Comparison of ENCODE assay signal across 8 cellular contexts in the genomic region with DNA sequence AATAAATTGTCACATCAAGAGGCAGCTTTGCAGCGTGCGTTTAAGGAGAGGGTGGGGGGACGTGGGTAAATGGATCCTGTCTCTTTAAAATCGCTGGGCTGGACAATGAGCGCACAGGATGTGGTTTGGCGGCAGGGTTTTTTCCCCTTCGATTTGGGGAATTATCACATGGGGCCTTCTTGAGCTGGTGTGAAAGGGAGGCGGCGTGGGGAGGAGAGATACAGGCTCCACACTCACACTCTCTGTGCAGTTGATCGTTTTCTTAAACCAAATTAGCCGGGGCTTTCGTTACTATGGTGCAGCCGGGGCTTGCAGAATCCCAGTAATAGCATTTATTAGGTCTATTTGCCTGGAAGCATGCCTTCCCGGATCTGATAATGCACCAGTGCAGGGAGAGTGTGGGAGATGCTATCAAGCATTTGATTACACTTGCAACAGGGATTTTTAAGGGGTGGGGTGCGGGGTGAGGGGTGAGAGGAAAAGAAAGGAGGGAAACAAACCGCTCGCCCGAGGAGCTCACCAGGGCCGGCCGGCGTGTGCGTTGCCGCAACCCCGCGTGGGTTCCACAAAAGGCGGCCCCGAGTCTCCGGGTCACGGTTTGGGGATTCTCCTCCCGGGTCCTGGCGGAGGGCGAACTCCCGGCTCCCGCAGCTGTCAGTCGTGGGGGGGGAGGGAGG. TPM values are rescaled to one million over a fixed set of nuclear protein-coding genes. Genes with fewer than 3 reads are reported as not detected.
DNase-seq lines count a peak whose midpoint lies in the region; ATAC-seq, FAIRE-seq and TF ChIP-seq lines count a peak whose summit lies in the region.

No MANE protein-coding gene starts in this region.

- H3K4me2 ChIP-seq in A549 (peak overlapping the region; percentile 97), H1 (ENCODE audit: insufficient read depth in 1 of 2, low read depth in 2 of 2, low read length in 2 of 2) (peak overlapping the region; percentile 95 to 96)

- POLR2A ChIA-PET in A549 (lab: Yijun Ruan, JAX) (interaction anchor here (0.6 to 3.7 kb wide), 8 partner anchors 9 to 735 kb away, joined by 3 to 28 read pairs (median 4); a partner anchor contains a TSS), H1 (lab: Charles Lee; ENCODE audit: partially characterized antibody) (interaction anchor here (0.8 to 4.3 kb wide), 10 partner anchors 10 to 65 kb away, joined by 3 to 29 read pairs (median 6); a partner anchor contains a TSS)
- POLR2A ChIA-PET in activated CD8-positive, alpha-beta T cell treated with anti-CD3 and anti-CD28 coated beads for 36 hours (lab: Charles Lee) = interaction anchor here (0.7 to 6.0 kb wide), 14 partner anchors 10 to 452 kb away, joined by 3 to 52 read pairs (median 6); a partner anchor contains a TSS

- no peak overlapping the region; the same call in 1 of the 2 replicates for H4K8ac ChIP-seq in H1 (ENCODE audit: extremely low read depth, insufficient read depth, low read length)

- H3K4me3 ChIP-seq in A549 = peak overlapping the region; percentile 71
- H3K4me3 ChIP-seq in H1 (ENCODE audit: extremely low read depth in 1 of 4, insufficient read depth in 2 of 4, low read depth in 3 of 4, low read length in 4 of 4) = peak overlapping the region; percentile 54 to 98 (median 61)
- H3K4me3 ChIP-seq in mesodermal cell (ENCODE audit: extremely low read depth, insufficient read depth, low read length, poor library complexity, severe bottlenecking) = peak overlapping the region; percentile 62

- WGBS in A549 (ENCODE audit: missing lambda C conversion rate) = under 1% methylated on average over 35 of the region's 35 CpGs
- WGBS in H1 (ENCODE audit: extremely low coverage in 1 of 2, insufficient coverage in 1 of 2, insufficient read length in 1 of 2, insufficient replicate concordance in 2 of 2, low coverage in 1 of 2, low lambda C conversion rate in 2 of 2, missing lambda C conversion rate in 1 of 2), 2 experiments = 2% methylated on average over 14 of the region's 35 CpGs; no CpG with 5 or more reads in 1 of the 2 experiments
- 0% methylated on average over 14 to 22 of the region's 35 CpGs for WGBS in mesodermal cell (ENCODE audit: insufficient coverage in 2 of 2), 2 experiments

- no peak overlapping the region for H2BK12ac ChIP-seq in H1 (ENCODE audit: low read depth, low read length)

- H3K27me3 Mint-ChIP-seq in activated CD8-positive, alpha-beta T cell treated with anti-CD3 and anti-CD28 coated beads for 36 hours = no peaks in the 10 kb centered on the region

- H2BK120ac ChIP-seq in H1 (replicated peaks; ENCODE audit: low read depth, low read length) = peak overlapping the region; percentile 18

- H3K27ac Mint-ChIP-seq in activated CD8-positive, alpha-beta T cell treated with anti-CD3 and anti-CD28 coated beads for 36 hours = peak overlapping the region; percentile 86

- H2AK5ac ChIP-seq in H1 (ENCODE audit: low read depth, low read length) = no peak overlapping the region

- H3K9me3 ChIP-seq in A549 (no peaks in the 10 kb centered on the region), H1 (ENCODE audit: insufficient read depth in 2 of 2, low read depth in 1 of 2, low read length in 1 of 2) (no peaks in the 10 kb centered on the region), mesodermal cell (ENCODE audit: control insufficient read depth, low read length) (no peaks in the 10 kb centered on the region)

- H3K23ac ChIP-seq in H1 (ENCODE audit: insufficient read length) = no peak overlapping the region

- no peaks in the 10 kb centered on the region; a peak in 2 of 7 replicates for H3K27me3 ChIP-seq in H1 (replicated peaks in 1 of 4; ENCODE audit: control insufficient read depth in 3 of 4, extremely low read depth in 1 of 4, insufficient read depth in 3 of 4, low read length in 3 of 4)

- peak overlapping the region; percentile 21 for H3K4ac ChIP-seq in H1 (replicated peaks; ENCODE audit: insufficient read length, low read depth, low read length)

- peak; percentile 54 to 72 for ATAC-seq in A549
- ATAC-seq in HG03064 (IDR thresholded peaks at IDR 0.05; ENCODE audit: low read depth, unreplicated experiment) = peak; percentile 43
- peak; percentile 52 for ATAC-seq in activated CD8-positive, alpha-beta T cell treated with anti-CD3 and anti-CD28 coated beads for 36 hours

- peaks cover 23% of the 10 kb centered on the region for H3K4me1 ChIP-seq in A549
- H3K4me1 ChIP-seq in H1 (replicated peaks in 1 of 4; ENCODE audit: control insufficient read depth in 3 of 4, insufficient read depth in 4 of 4, low read length in 3 of 4) = peaks cover 0 to 27% (median 21%) of the 10 kb centered on the region in 4 experiments; a peak in 6 of 7 replicates
- peaks cover 6% of the 10 kb centered on the region for H3K4me1 ChIP-seq in mesodermal cell (ENCODE audit: control insufficient read depth, insufficient read depth, low read length, poor library complexity, severe bottlenecking)

- H4K91ac ChIP-seq in H1 (replicated peaks; ENCODE audit: insufficient read length, low read length) = peak overlapping the region; percentile 62

- H3K79me2 ChIP-seq in H1 (ENCODE audit: control insufficient read depth in 1 of 2, insufficient read depth in 2 of 2, low read length in 2 of 2) = peaks cover 3 to 5% of the 10 kb centered on the region in 2 experiments; a peak in 2 of 4 replicates

- peaks cover 54% of the 10 kb centered on the region for H3K4me1 Mint-ChIP-seq in activated CD8-positive, alpha-beta T cell treated with anti-CD3 and anti-CD28 coated beads for 36 hours (ENCODE audit: low read depth)

- TF ChIP-seq POLR2A in A549 (IDR thresholded peaks at IDR 0.05; ENCODE audit: low read length) (0 out of 2 replicates have a peak, but pooled peaks have one; percentile 29), H1 (IDR thresholded peaks at IDR 0.05; ENCODE audit: control extremely low read depth in 1 of 2, low read depth in 2 of 2, low read length in 2 of 2) (no peak)

- no peak overlapping the region for H2BK20ac ChIP-seq in H1 (ENCODE audit: low read length)

- H2BK5ac ChIP-seq in H1 (ENCODE audit: low read depth, low read length) = no peak overlapping the region; the same call in 1 of the 2 replicates

- no peak overlapping the region for H2AFZ ChIP-seq in H1 (ENCODE audit: low read length)

- TF ChIP-seq CTCF in A549 (IDR thresholded peaks at IDR 0.05) (no peak), H1 (IDR thresholded peaks at IDR 0.05; ENCODE audit: control extremely low read depth in 1 of 3, insufficient read depth in 1 of 3, low read depth in 1 of 3, low read length in 3 of 3) (no peak)
- TF ChIP-seq CTCF in activated CD8-positive, alpha-beta T cell treated with anti-CD3 and anti-CD28 coated beads for 36 hours (IDR thresholded peaks at IDR 0.05) = no peak

- peak overlapping the region; percentile 78 for H3K4me3 Mint-ChIP-seq in activated CD8-positive, alpha-beta T cell treated with anti-CD3 and anti-CD28 coated beads for 36 hours

- intact Hi-C loops in activated CD8-positive, alpha-beta T cell treated with anti-CD3 and anti-CD28 coated beads for 36 hours (cut with micrococcal nuclease) = no loop called here

- peaks cover 2 to 3% of the 10 kb centered on the region in 2 experiments for H4K20me1 ChIP-seq in H1 (replicated peaks in 1 of 2; ENCODE audit: control insufficient read depth in 1 of 2, insufficient read depth in 2 of 2, low read length in 2 of 2)

- DNase-seq in A549 (ENCODE audit: low read depth in 1 of 2, low spot score in 1 of 2) = peak; percentile 81 to 88
- peak; percentile 80 for DNase-seq in GM18507 (ENCODE audit: extremely low spot score, insufficient read length, low read depth)
- peak; percentile 84 for DNase-seq in NCI-H82 (lab: John Stamatoyannopoulos, UW)
- DNase-seq in activated CD8-positive, alpha-beta T cell treated with anti-CD3 and anti-CD28 coated beads for 36 hours = peak; percentile 95
- no peak for DNase-seq in H1 (ENCODE audit: low read depth in 1 of 2, low spot score in 2 of 2)
- DNase-seq in stimulated activated CD8-positive, alpha-beta memory T cell treated with anti-CD3 and anti-CD28 coated beads, Interleukin-15, amount 100 ng/mL, for 4 hours (ENCODE audit: low read depth in 2 of 2) = peak; percentile 60 to 67

- H3K36me3 Mint-ChIP-seq in activated CD8-positive, alpha-beta T cell treated with anti-CD3 and anti-CD28 coated beads for 36 hours (ENCODE audit: low read depth) = no peaks in the 10 kb centered on the region

- H3K18ac ChIP-seq in H1 (ENCODE audit: extremely low read depth, low read length) = peak overlapping the region; percentile 78; the same call in 1 of the 2 replicates

- peaks cover 29% of the 10 kb centered on the region for H3K23me2 ChIP-seq in H1 (ENCODE audit: low read depth, low read length)

- TF ChIP-seq EP300 in A549 (IDR thresholded peaks at IDR 0.05) (no peak), H1 (IDR thresholded peaks at IDR 0.05; ENCODE audit: borderline replicate concordance in 1 of 2, low read depth in 2 of 2, low read length in 2 of 2) (no peak)

- FAIRE-seq in A549 (lab: Jason Lieb, UNC) = no peak
- peak; percentile 97 for FAIRE-seq in GM18507 (lab: Jason Lieb, UNC)
- no peak for FAIRE-seq in H1 (lab: Jason Lieb, UNC)

- CTCF ChIA-PET in A549 (lab: Yijun Ruan, JAX) (interaction anchor here (0.7 to 7.6 kb wide), 24 partner anchors 10 to 162 kb away, joined by 3 to 47 read pairs (median 6); no protein-coding TSS in a partner anchor), H1 (lab: Charles Lee; ENCODE audit: partially characterized antibody) (interaction anchor here (0.8 to 7.3 kb wide), 21 partner anchors 10 to 220 kb away, joined by 3 to 76 read pairs (median 11); no protein-coding TSS in a partner anchor)
- CTCF ChIA-PET in activated CD8-positive, alpha-beta T cell treated with anti-CD3 and anti-CD28 coated beads for 36 hours (lab: Charles Lee) = interaction anchor here (0.8 to 6.1 kb wide), 19 partner anchors 10 to 439 kb away, joined by 3 to 59 read pairs (median 4); a partner anchor contains a TSS

- no peak overlapping the region for H4K5ac ChIP-seq in H1 (ENCODE audit: insufficient read length, low read depth, low read length)

- H3K14ac ChIP-seq in H1 (ENCODE audit: insufficient read length) = no peak overlapping the region

- TF ChIP-seq RAD21 in A549 (conservative IDR thresholded peaks at IDR 0.05 in 1 of 2, IDR thresholded peaks at IDR 0.05 in 1 of 2) (no peak), H1 (IDR thresholded peaks at IDR 0.05 in 1 of 2, conservative IDR thresholded peaks at IDR 0.05 in 1 of 2; ENCODE audit: low read depth in 2 of 2, low read length in 2 of 2) (no peak)

- H3K79me1 ChIP-seq in H1 (ENCODE audit: low read depth, low read length) = peaks cover 4% of the 10 kb centered on the region; the same call in 1 of the 2 replicates

- H3K27ac ChIP-seq in A549 (peak overlapping the region; percentile 91 to 99), H1 (ENCODE audit: low read depth, low read length) (no peak overlapping the region), mesodermal cell (ENCODE audit: low read depth, low read length, severe bottlenecking) (peak overlapping the region; percentile 88)

- peak overlapping the region in 1 of 4 experiments; percentile 36; a peak in 1 of 7 replicates for H3K9ac ChIP-seq in H1 (replicated peaks in 1 of 4; ENCODE audit: extremely low read depth in 1 of 4, low read depth in 3 of 4, low read length in 3 of 4)

- no peak overlapping the region for H2BK15ac ChIP-seq in H1 (ENCODE audit: low read length)

- no peaks in the 10 kb centered on the region for H3K9me3 Mint-ChIP-seq in activated CD8-positive, alpha-beta T cell treated with anti-CD3 and anti-CD28 coated beads for 36 hours

- H3K36me3 ChIP-seq in H1 (ENCODE audit: control insufficient read depth in 2 of 4, insufficient read depth in 4 of 4, low read length in 3 of 4) = no peaks in the 10 kb centered on the region
- no peaks in the 10 kb centered on the region for H3K36me3 ChIP-seq in mesodermal cell (ENCODE audit: control insufficient read depth, insufficient read depth, low read length)

- no peak overlapping the region for H3K56ac ChIP-seq in H1 (replicated peaks; ENCODE audit: insufficient read length, low read depth, low read length)

RNA-seq across cellular contexts. Expression of a gene that starts 58.9 kb away (rescaled TPM):
- polyA plus RNA-seq in A549 (2011; rRNA removed) (20.7 and 24.6 TPM in 2 replicates), A549 (2017; fragmentation: RNase III; extraction: RNeasy Plus Mini Kit Qiagen cat#74134 plus additional on column Dnase treatment) (24.3 to 30.3 TPM (median 24.3 TPM) in 3 replicates), H1 (2011; rRNA removed) (26.0 and 40.0 TPM in 2 replicates)
- 18.9 and 22.8 TPM in 2 replicates for polyA plus RNA-seq in A549 (2012; cell fraction: cytosol; rRNA removed)
- 49.8 and 64.0 TPM in 2 replicates for polyA plus RNA-seq in A549 (2012; cell fraction: nucleus; rRNA removed)
- 24.5 and 25.9 TPM in 2 replicates for polyA minus RNA-seq in A549 (2011; rRNA and poly(A)+ RNA removed)
- total RNA-seq in activated CD8-positive, alpha-beta T cell treated with anti-CD3 and anti-CD28 coated beads for 36 hours = 10 to 100 TPM; 33.6 to 34.5 TPM
- 65.6 and 66.2 TPM in 2 replicates for total RNA-seq in H1 (2021; fragmentation: NEBNext Ultra II Directional; extraction: Animal tissue kit (Norgen Biotek cat#: 25700))
- polyA plus RNA-seq in H1 (2011; cell fraction: cytosol; rRNA removed) = 26.5 TPM
- polyA plus RNA-seq in H1 (2011; cell fraction: nucleus; rRNA removed) = 123 TPM
- polyA plus RNA-seq in H1 (2012, experiment 1 of 2) = 42.4 to 51.0 TPM (median 44.8 TPM) in 4 replicates
- 18.4 TPM for polyA plus RNA-seq in H1 (2012, experiment 2 of 2)
- 30.0 TPM for polyA plus RNA-seq in H1 (2013, experiment 1 of 2)
- polyA plus RNA-seq in H1 (2013, experiment 2 of 2) = 30.1 TPM
- 35.8 and 37.6 TPM in 2 replicates for polyA minus RNA-seq in H1 (2011; rRNA and poly(A)+ RNA removed)
- polyA minus RNA-seq in H1 (2011; cell fraction: cytosol; rRNA and poly(A)+ RNA removed) = 76.6 TPM
- polyA minus RNA-seq in H1 (2011; cell fraction: nucleus; rRNA and poly(A)+ RNA removed) = 93.7 TPM
- polyA plus RNA-seq in mesodermal cell (2013, experiment 1 of 2) = 39.8 TPM
- polyA plus RNA-seq in mesodermal cell (2013, experiment 2 of 2) = 36.2 TPM

Comparison
In these comparisons a context has a peak if more than half of its experiments do, and no peak if none do; other contexts are left out.
1. DNase-seq: peak in A549 (2 of 2), GM18507 (single experiment), NCI-H82 (single experiment), activated CD8-positive, alpha-beta T cell treated with anti-CD3 and anti-CD28 coated beads for 36 hours (single experiment) and stimulated activated CD8-positive, alpha-beta memory T cell treated with anti-CD3 and anti-CD28 coated beads, Interleukin-15, amount 100 ng/mL, for 4 hours (2 of 2); none in H1 (0 of 2).
2. Peak in every context shown above with its lines, with median percentiles within 50 percentile points of each other: ATAC-seq and H3K4me3 ChIP-seq.